In the genomic region with DNA sequence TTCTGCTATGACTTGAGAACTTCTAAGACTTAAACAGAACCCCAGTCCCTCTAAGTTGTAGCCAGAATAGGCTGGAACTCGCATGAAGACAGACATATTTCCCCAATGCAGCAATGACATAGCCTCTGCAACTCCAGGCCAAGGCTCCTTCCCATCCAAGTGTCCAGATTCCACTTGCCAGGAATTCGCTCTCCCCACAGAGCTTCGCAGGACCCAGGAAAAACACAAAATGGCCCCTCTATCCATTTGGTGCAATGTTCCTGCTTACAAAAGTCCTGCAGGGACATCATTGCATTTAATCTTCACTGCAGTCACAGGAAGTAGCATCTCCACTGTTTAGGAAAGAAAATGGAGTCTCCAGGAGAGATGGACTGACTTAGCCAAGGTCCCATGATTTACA, we compare ENCODE assay signal across 22 cellular contexts.
"Had no signal": no experiment of that assay in that cellular context is flagged by ENCODE, and none has a peak within 500 bp of the region (broad histone marks: within the 10 kb centered on the region; RNA-seq: fewer than 3 reads in every experiment).

No MANE protein-coding gene starts in this region.

- H3K9me3 ChIP-seq: MG63, SJSA1 had no signal

- DNase-seq: IMR-90, Karpas-422, KG1, MG63, NCI-H1092, NCI-H1417 treated with DMSO at 0.1 percent for 48 hours, NCI-H146, NCI-H1694 treated with DMSO at 0.1 percent for 48 hours, NCI-H1930, NCI-H2081, NCI-H2107, NCI-H226, NCI-H446, NCI-H510A, NCI-H524 treated with DMSO at 0.1 percent for 48 hours, NCI-H774, Right ventricle myocardium superior, RPMI8226, SIG-M5 had no signal

- H3K36me3 ChIP-seq: MG63, SJSA1 had no signal

- FAIRE-seq: RCC 7860 had no signal

- H3K27me3 ChIP-seq: SJSA1 had no signal

- H3K4me1 ChIP-seq: SJSA1 had no signal

- H3K4me3 ChIP-seq: MG63, SJSA1, SK-N-MC had no signal

- H3K27ac ChIP-seq: SJSA1, SK-N-MC had no signal
